ENCODE assay signal across 10 cellular contexts in genomic region chr13:29905845-29906244, GRCh38.
DNase-seq lines count a peak whose midpoint lies in the region; ATAC-seq lines count a peak whose summit lies in the region.
"Had no signal": no experiment of that assay in that cellular context is flagged by ENCODE, and none has a peak within 500 bp of the region (broad histone marks: within the 10 kb centered on the region; RNA-seq: fewer than 3 reads in every experiment).

No MANE protein-coding gene starts in this region.

- ATAC-seq in HG03280 (IDR thresholded peaks at IDR 0.05; ENCODE audit: unreplicated experiment), result no peak
- ATAC-seq: HCT116; stimulated activated effector memory CD8-positive, alpha-beta T cell treated with anti-CD3 and anti-CD28 coated beads, Interleukin-12 subunit alpha, Interleukin-12 subunit beta, amount 100 ng/mL, for 72 hours had no signal

- DNase-seq in HuH-7 (ENCODE audit: low spot score) (peak; percentile 32), SIG-M5 (lab: John Stamatoyannopoulos, UW) (peak; percentile 44), globus pallidus (ENCODE audit: low spot score) (peak; percentile 51), superior temporal gyrus (ENCODE audit: extremely low spot score) (peak; percentile 17), DMS153 treated with DMSO at 0.1 percent for 48 hours (lab: John Stamatoyannopoulos, UW; ENCODE audit: unreplicated experiment) (no peak), amniotic stem cell (lab: John Stamatoyannopoulos, UW) (no peak)
- DNase-seq: T-helper 2 cell had no signal

Comparison
In these comparisons a context has a peak if more than half of its experiments do, and no peak if none do; other contexts are left out.
1. DNase-seq: peak in HuH-7 (single experiment), SIG-M5 (single experiment), globus pallidus (single experiment) and superior temporal gyrus (single experiment); none in DMS153 treated with DMSO at 0.1 percent for 48 hours (single experiment) and amniotic stem cell (single experiment).